ENCODE assay signal across 11 cellular contexts in the genomic region with DNA sequence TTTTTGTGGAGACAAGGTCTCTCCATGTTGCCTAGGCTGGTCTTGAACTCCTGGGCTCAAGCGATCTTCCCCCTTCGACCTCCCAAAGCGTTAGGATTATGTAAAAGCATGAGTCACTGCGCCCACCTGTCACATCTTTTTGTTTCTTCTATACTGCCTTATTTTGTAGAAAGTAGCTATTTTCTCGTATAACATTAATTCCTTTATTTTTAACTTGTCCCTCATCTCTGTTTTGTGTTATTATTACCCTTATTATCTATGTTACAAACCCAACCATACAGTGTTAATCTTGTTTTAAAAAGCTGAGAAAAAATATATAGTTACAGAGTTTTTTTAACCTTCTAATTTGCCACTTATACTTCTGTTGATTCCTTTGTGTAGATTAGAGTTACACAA. TPM values are rescaled to one million over a fixed set of nuclear protein-coding genes. Genes with fewer than 3 reads are reported as not detected.
DNase-seq lines count a peak whose midpoint lies in the region; ATAC-seq and TF ChIP-seq lines count a peak whose summit lies in the region.
"Had no signal": no experiment of that assay in that cellular context is flagged by ENCODE, and none has a peak within 500 bp of the region (broad histone marks: within the 10 kb centered on the region; RNA-seq: fewer than 3 reads in every experiment).

No MANE protein-coding gene starts in this region.

- no peaks in the 10 kb centered on the region for H3K9me3 Mint-ChIP-seq in activated naive CD4-positive, alpha-beta T cell treated with anti-CD3 and anti-CD28 coated beads for 36 hours
- no peaks in the 10 kb centered on the region for H3K9me3 Mint-ChIP-seq in activated T-helper 17 cell treated with anti-CD3 and anti-CD28 coated beads, Interleukin-2, amount 50 U/mL, for 72 hours
- H3K9me3 Mint-ChIP-seq in memory B cell: no peaks in the 10 kb centered on the region

- peak overlapping the region; percentile 19 for H3K27ac Mint-ChIP-seq in activated naive CD4-positive, alpha-beta T cell treated with anti-CD3 and anti-CD28 coated beads for 36 hours
- peak overlapping the region; percentile 88 for H3K27ac Mint-ChIP-seq in activated T-helper 17 cell treated with anti-CD3 and anti-CD28 coated beads, Interleukin-2, amount 50 U/mL, for 72 hours
- peak overlapping the region; percentile 96 for H3K27ac Mint-ChIP-seq in memory B cell

- 82 to 90% methylated on average over 5 of the region's 5 CpGs for WGBS in tibial nerve, 2 donors

- H3K36me3 ChIP-seq in tibial nerve (peaks cover 0 to 12% (median 3%) of the 10 kb centered on the region in 3 donors), left lung (peaks cover 0 to 24% of the 10 kb centered on the region in 2 donors)

- H3K4me3 ChIP-seq in tibial nerve: no peak overlapping the region
- no peak overlapping the region for H3K4me3 ChIP-seq in left lung

- ATAC-seq in activated T-helper 17 cell treated with anti-CD3 and anti-CD28 coated beads, Interleukin-2, amount 50 U/mL, for 72 hours (replicated peaks): no peak
- ATAC-seq in memory B cell (ENCODE audit: low read depth) (no peak), left lung (no peak)

- H3K4me1 Mint-ChIP-seq in activated naive CD4-positive, alpha-beta T cell treated with anti-CD3 and anti-CD28 coated beads for 36 hours (ENCODE audit: low read depth): peaks cover 35% of the 10 kb centered on the region
- peaks cover 23% of the 10 kb centered on the region for H3K4me1 Mint-ChIP-seq in activated T-helper 17 cell treated with anti-CD3 and anti-CD28 coated beads, Interleukin-2, amount 50 U/mL, for 72 hours
- peaks cover 27% of the 10 kb centered on the region for H3K4me1 Mint-ChIP-seq in memory B cell

- TF ChIP-seq EP300 in tibial nerve (IDR thresholded peaks at IDR 0.05): no peak

- H3K27me3 Mint-ChIP-seq in activated naive CD4-positive, alpha-beta T cell treated with anti-CD3 and anti-CD28 coated beads for 36 hours (ENCODE audit: low read depth): no peaks in the 10 kb centered on the region
- H3K27me3 Mint-ChIP-seq in activated T-helper 17 cell treated with anti-CD3 and anti-CD28 coated beads, Interleukin-2, amount 50 U/mL, for 72 hours: no peaks in the 10 kb centered on the region
- H3K27me3 Mint-ChIP-seq in memory B cell: no peaks in the 10 kb centered on the region

- CTCF ChIA-PET in activated naive CD4-positive, alpha-beta T cell treated with anti-CD3 and anti-CD28 coated beads for 36 hours (lab: Charles Lee): interaction anchor here (0.6 to 4.2 kb wide), 5 partner anchors 39 to 132 kb away, joined by 3 to 25 read pairs (median 4); a partner anchor contains a TSS

- H3K9me3 ChIP-seq in tibial nerve (no peaks in the 10 kb centered on the region), left lung (no peaks in the 10 kb centered on the region)

- H3K27ac ChIP-seq in tibial nerve (peak overlapping the region in 3 of 4 donors; percentile 98 to 99 (median 99)), left lung (peak overlapping the region in 1 of 2 donors; percentile 94)

- intact Hi-C loops in activated naive CD4-positive, alpha-beta T cell treated with anti-CD3 and anti-CD28 coated beads for 36 hours (cut with micrococcal nuclease): loop anchor here (10.0 kb wide), 1 partner anchor 321 kb away; no protein-coding TSS in a partner anchor
- intact Hi-C loops in left lung (cut with DNase I): no loop called here

- TF ChIP-seq CTCF in tibial nerve (IDR thresholded peaks at IDR 0.05) (no peak), left lung (IDR thresholded peaks at IDR 0.05) (no peak)

- TF ChIP-seq POLR2A in tibial nerve (IDR thresholded peaks at IDR 0.05): no peak

- H3K36me3 Mint-ChIP-seq in activated naive CD4-positive, alpha-beta T cell treated with anti-CD3 and anti-CD28 coated beads for 36 hours (ENCODE audit: low read depth): peaks cover 12% of the 10 kb centered on the region
- H3K36me3 Mint-ChIP-seq in activated T-helper 17 cell treated with anti-CD3 and anti-CD28 coated beads, Interleukin-2, amount 50 U/mL, for 72 hours (ENCODE audit: low read depth): peaks cover 43% of the 10 kb centered on the region
- peaks cover 4% of the 10 kb centered on the region for H3K36me3 Mint-ChIP-seq in memory B cell

- H3K4me3 Mint-ChIP-seq in activated naive CD4-positive, alpha-beta T cell treated with anti-CD3 and anti-CD28 coated beads for 36 hours: peak overlapping the region; percentile 91
- H3K4me3 Mint-ChIP-seq in activated T-helper 17 cell treated with anti-CD3 and anti-CD28 coated beads, Interleukin-2, amount 50 U/mL, for 72 hours: peak overlapping the region; percentile 96
- H3K4me3 Mint-ChIP-seq in memory B cell: peak overlapping the region; percentile 89

- DNase-seq in activated naive CD4-positive, alpha-beta T cell treated with anti-CD3 and anti-CD28 coated beads for 36 hours: no peak
- DNase-seq in activated naive CD4-positive, alpha-beta T cell (lab: John Stamatoyannopoulos, UW): no peak
- no peak for DNase-seq in memory B cell (ENCODE audit: low spot score in 2 of 2)
- DNase-seq in tibial nerve (ENCODE audit: low spot score in 2 of 2): no peak
- no peak for DNase-seq in GDM1 (lab: John Stamatoyannopoulos, UW)
- DNase-seq in NCI-H146 (lab: John Stamatoyannopoulos, UW): no peak
- no peak for DNase-seq in left lung
- DNase-seq: midbrain; NCI-H1694; stimulated activated CD4-positive, alpha-beta T cell treated with anti-CD3 and anti-CD28 coated beads, Interleukin-4, amount 100 ng/mL, for 4 hours had no signal

- H3K27me3 ChIP-seq in tibial nerve: no peaks in the 10 kb centered on the region
- no peaks in the 10 kb centered on the region for H3K27me3 ChIP-seq in left lung

- H3K4me1 ChIP-seq in tibial nerve (peaks cover 0 to 34% (median 23%) of the 10 kb centered on the region in 4 donors), left lung (peaks cover 9 to 44% of the 10 kb centered on the region in 2 donors)

RNA-seq across cellular contexts. Expression of a gene that starts 1.4 kb away (rescaled TPM):
- total RNA-seq in activated naive CD4-positive, alpha-beta T cell treated with anti-CD3 and anti-CD28 coated beads for 36 hours: 10 to 100 TPM; 24.6 to 25.5 TPM
- total RNA-seq in activated T-helper 17 cell treated with anti-CD3 and anti-CD28 coated beads, Interleukin-2, amount 50 U/mL, for 72 hours: 10 to 100 TPM; 33.8 to 38.6 TPM
- total RNA-seq in tibial nerve (10 to 100 TPM; 45.7 to 67.2 (median 51.4) TPM), left lung (10 to 100 TPM; 71.2 to 76.8 TPM)

RNA-seq across cellular contexts. Expression of a gene that starts 53.0 kb away (rescaled TPM):
- 100 to 1,000 TPM; 123 to 127 TPM for total RNA-seq in activated naive CD4-positive, alpha-beta T cell treated with anti-CD3 and anti-CD28 coated beads for 36 hours
- 100 to 1,000 TPM in 1 of 2 donors, 10 to 100 TPM in 1; 67.6 to 144 TPM for total RNA-seq in activated T-helper 17 cell treated with anti-CD3 and anti-CD28 coated beads, Interleukin-2, amount 50 U/mL, for 72 hours
- total RNA-seq in tibial nerve (10 to 100 TPM; 59.2 to 86.7 (median 76.2) TPM), left lung (10 to 100 TPM; 48.3 to 48.9 TPM)

Comparison
In these comparisons a context has a peak if more than half of its experiments do, and no peak if none do; other contexts are left out.
1. H3K27ac Mint-ChIP-seq: peak in every context shown above with its lines; median percentile 96 in memory B cell; 88 in activated T-helper 17 cell treated with anti-CD3 and anti-CD28 coated beads, Interleukin-2, amount 50 U/mL, for 72 hours; 19 in activated naive CD4-positive, alpha-beta T cell treated with anti-CD3 and anti-CD28 coated beads for 36 hours.